Comparison of ENCODE assay signal across 8 cellular contexts in the genomic region with DNA sequence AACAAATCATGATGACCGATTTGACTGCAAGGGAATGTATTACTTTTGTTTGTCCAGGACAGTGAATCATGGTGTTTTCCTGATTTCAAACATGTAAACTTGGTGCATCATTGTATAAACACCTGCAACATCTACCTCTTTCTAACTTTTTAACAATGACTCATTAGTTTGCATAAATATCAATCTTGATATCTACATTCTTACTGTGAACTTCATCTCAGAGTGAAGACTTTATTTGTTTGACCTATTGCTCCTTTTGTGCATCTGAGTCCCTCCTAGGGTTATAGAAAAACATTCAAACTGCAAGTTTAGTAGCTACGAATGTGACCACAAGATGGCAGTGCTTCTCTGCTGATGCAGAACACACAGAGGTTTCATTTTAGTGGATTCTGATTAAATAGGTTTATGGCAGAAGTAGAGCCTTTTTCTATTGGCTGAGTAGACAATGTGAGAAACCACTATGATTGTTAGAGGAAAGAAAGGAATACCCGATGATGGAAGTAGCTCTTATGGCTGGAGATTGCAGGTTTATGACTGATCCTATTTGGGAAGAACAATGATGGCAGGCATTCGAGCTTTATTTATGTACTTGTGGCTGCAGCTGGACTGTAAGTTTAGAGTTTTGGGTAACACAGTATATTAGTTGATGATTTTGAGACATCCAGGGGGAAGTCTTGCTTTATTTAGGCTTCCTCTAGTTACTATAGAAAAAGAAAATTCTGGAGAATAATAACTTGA.
DNase-seq lines count a peak whose midpoint lies in the region; ATAC-seq and TF ChIP-seq lines count a peak whose summit lies in the region.

No MANE protein-coding gene starts in this region.

- H3K36me3 ChIP-seq in SK-N-MC (ENCODE audit: insufficient read depth, low read length) (no peaks in the 10 kb centered on the region), iPS DF 6.9 (ENCODE audit: control insufficient read depth, insufficient read depth, low read length) (no peaks in the 10 kb centered on the region), gastrocnemius medialis (no peaks in the 10 kb centered on the region)

- intact Hi-C loops in Right ventricle myocardium superior (cut with DNase I), result no loop called here
- intact Hi-C loops in cardiac septum (cut with DNase I), result no loop called here
- intact Hi-C loops in gastrocnemius medialis (cut with DNase I; ENCODE audit: low total_unique reads), result no loop called here

- H3K27ac ChIP-seq in SK-N-MC (no peak overlapping the region), iPS DF 6.9 (ENCODE audit: low read length) (no peak overlapping the region), gastrocnemius medialis (no peak overlapping the region)

- DNase-seq in Right ventricle myocardium superior (no peak), cardiac septum (ENCODE audit: low spot score) (no peak), SK-N-MC (ENCODE audit: low read depth, low spot score) (peak; percentile 73), astrocyte of the hippocampus (ENCODE audit: low read depth, low spot score) (peak; percentile 53), iPS DF 6.9 (ENCODE audit: low read depth, low spot score) (peak; percentile 27), gastrocnemius medialis (no peak)
- DNase-seq in stimulated activated CD4-positive, alpha-beta T cell treated with anti-CD3 and anti-CD28 coated beads, Interleukin-12 subunit alpha, Interleukin-12 subunit beta, amount 100 ng/mL, for 24 hours (ENCODE audit: low read depth in 2 of 2), result peak; percentile 24 to 40

- H3K4me1 ChIP-seq in iPS DF 6.9 (ENCODE audit: control insufficient read depth, insufficient read depth, low read length) (no peaks in the 10 kb centered on the region), gastrocnemius medialis (no peaks in the 10 kb centered on the region)

- in situ Hi-C loops in gastrocnemius medialis (cut with MboI; ENCODE audit: low sequenced_read_pairs in 4 of 4), result no loop called here

- ATAC-seq in Right ventricle myocardium superior (ENCODE audit: poor library complexity), result peak; percentile 39
- peak; percentile 74 for ATAC-seq in HG03565 (IDR thresholded peaks at IDR 0.05; ENCODE audit: unreplicated experiment)
- ATAC-seq in gastrocnemius medialis, result no peak

- no peak overlapping the region for H3K9ac ChIP-seq in SK-N-MC (ENCODE audit: insufficient read length)

- no peak for TF ChIP-seq POLR2A in gastrocnemius medialis (IDR thresholded peaks at IDR 0.05)

- peak in 2 of 5 experiments; percentile 32 to 51 for TF ChIP-seq CTCF in gastrocnemius medialis (IDR thresholded peaks at IDR 0.05 in 4 of 5, conservative IDR thresholded peaks at IDR 0.05 in 1 of 5)

- H3K4me3 ChIP-seq in SK-N-MC (peak overlapping the region; percentile 47), iPS DF 6.9 (ENCODE audit: low read length) (no peak overlapping the region), gastrocnemius medialis (peak overlapping the region in 1 of 4 donors; percentile 48)

- no CpG with 5 or more reads among the region's 4 CpGs for WGBS in iPS DF 6.9 (ENCODE audit: insufficient coverage, insufficient read length)

- no peaks in the 10 kb centered on the region for H3K9me3 ChIP-seq in SK-N-MC (ENCODE audit: low read depth, low read length)
- no peaks in the 10 kb centered on the region for H3K9me3 ChIP-seq in iPS DF 6.9 (ENCODE audit: control insufficient read depth, insufficient read depth, low read length)
- no peaks in the 10 kb centered on the region for H3K9me3 ChIP-seq in gastrocnemius medialis

- H3K27me3 ChIP-seq in iPS DF 6.9 (ENCODE audit: control insufficient read depth, insufficient read depth, low read length) (no peaks in the 10 kb centered on the region), gastrocnemius medialis (no peaks in the 10 kb centered on the region)

Comparison
In these comparisons a context has a peak if more than half of its experiments do, and no peak if none do; other contexts are left out.
1. ATAC-seq: peak in Right ventricle myocardium superior (single experiment) and HG03565 (single experiment); none in gastrocnemius medialis (0 of 2).
2. DNase-seq: peak in SK-N-MC (single experiment), astrocyte of the hippocampus (single experiment), iPS DF 6.9 (single experiment) and stimulated activated CD4-positive, alpha-beta T cell treated with anti-CD3 and anti-CD28 coated beads, Interleukin-12 subunit alpha, Interleukin-12 subunit beta, amount 100 ng/mL, for 24 hours (2 of 2); none in Right ventricle myocardium superior (single experiment), cardiac septum (single experiment) and gastrocnemius medialis (0 of 2).